Comparison of ENCODE assay signal across 17 cellular contexts in genomic region chr4:83658806-83659205, GRCh38.
DNase-seq lines count a peak whose midpoint lies in the region; ATAC-seq, FAIRE-seq and TF ChIP-seq lines count a peak whose summit lies in the region.
"Had no signal": no experiment of that assay in that cellular context is flagged by ENCODE, and none has a peak within 500 bp of the region (broad histone marks: within the 10 kb centered on the region; RNA-seq: fewer than 3 reads in every experiment).

No MANE protein-coding gene starts in this region.

- H3K4me1 Mint-ChIP-seq in type B pancreatic cell (ENCODE audit: unreplicated experiment) = peaks cover 8% of the 10 kb centered on the region

- no peaks in the 10 kb centered on the region for H4K20me1 ChIP-seq in H1 (replicated peaks in 1 of 2; ENCODE audit: control insufficient read depth in 1 of 2, insufficient read depth in 2 of 2, low read length in 2 of 2)

- peak overlapping the region; percentile 34 for H3K9ac ChIP-seq in SK-N-MC (ENCODE audit: insufficient read length)
- no peak overlapping the region for H3K9ac ChIP-seq in H1 (replicated peaks in 1 of 4; ENCODE audit: extremely low read depth in 1 of 4, low read depth in 3 of 4, low read length in 3 of 4)

- TF ChIP-seq CTCF in H1 (IDR thresholded peaks at IDR 0.05; ENCODE audit: control extremely low read depth in 1 of 3, insufficient read depth in 1 of 3, low read depth in 1 of 3, low read length in 3 of 3) (no peak), lower leg skin (IDR thresholded peaks at IDR 0.05) (no peak), type B pancreatic cell (conservative IDR thresholded peaks at IDR 0.05) (no peak), psoas muscle (IDR thresholded peaks at IDR 0.05) (no peak)

- no peak overlapping the region for H4K5ac ChIP-seq in H1 (ENCODE audit: insufficient read length, low read depth, low read length)

- H3K27ac Mint-ChIP-seq in type B pancreatic cell = no peak overlapping the region
- H3K27ac Mint-ChIP-seq: CD4-positive, alpha-beta memory T cell had no signal

- H3K4me1 ChIP-seq in H1 (replicated peaks in 1 of 4; ENCODE audit: control insufficient read depth in 3 of 4, insufficient read depth in 4 of 4, low read length in 3 of 4) (peaks cover 0 to 5% (median 1%) of the 10 kb centered on the region in 4 experiments; a peak in 2 of 7 replicates), psoas muscle (no peaks in the 10 kb centered on the region)
- H3K4me1 ChIP-seq: BE2C had no signal

- H3K36me3 Mint-ChIP-seq in type B pancreatic cell = no peaks in the 10 kb centered on the region
- H3K36me3 Mint-ChIP-seq: CD4-positive, alpha-beta memory T cell had no signal

- 60% methylated on average over 7 of the region's 7 CpGs; no CpG with 5 or more reads in 1 of the 2 experiments for WGBS in H1 (ENCODE audit: extremely low coverage in 1 of 2, insufficient coverage in 1 of 2, insufficient read length in 1 of 2, insufficient replicate concordance in 2 of 2, low coverage in 1 of 2, low lambda C conversion rate in 2 of 2, missing lambda C conversion rate in 1 of 2), 2 experiments
- WGBS in lower leg skin, 2 donors = 50 to 67% methylated on average over 6 to 7 of the region's 7 CpGs
- 38 to 48% (median 48%) methylated on average over 7 of the region's 7 CpGs for WGBS in psoas muscle, 3 donors

- H3K56ac ChIP-seq in H1 (replicated peaks; ENCODE audit: insufficient read length, low read depth, low read length) = no peak overlapping the region

- H3K27ac ChIP-seq in SK-N-MC (peak overlapping the region; percentile 60; the same call in 1 of the 2 replicates), H1 (ENCODE audit: low read depth, low read length) (no peak overlapping the region), psoas muscle (no peak overlapping the region)
- H3K27ac ChIP-seq: C4-2B had no signal

- no peak overlapping the region for H2AFZ ChIP-seq in H1 (ENCODE audit: low read length)

- no peaks in the 10 kb centered on the region for H3K27me3 ChIP-seq in H1 (replicated peaks in 1 of 4; ENCODE audit: control insufficient read depth in 3 of 4, extremely low read depth in 1 of 4, insufficient read depth in 3 of 4, low read length in 3 of 4)
- H3K27me3 ChIP-seq in psoas muscle (ENCODE audit: insufficient read depth in 3 of 3, low read length in 2 of 3) = no peaks in the 10 kb centered on the region
- H3K27me3 ChIP-seq: BE2C had no signal

- H3K14ac ChIP-seq in H1 (ENCODE audit: insufficient read length) = no peak overlapping the region

- H2BK20ac ChIP-seq in H1 (ENCODE audit: low read length) = no peak overlapping the region; the same call in 1 of the 2 replicates

- no peaks in the 10 kb centered on the region for H3K79me2 ChIP-seq in H1 (ENCODE audit: control insufficient read depth in 1 of 2, insufficient read depth in 2 of 2, low read length in 2 of 2)

- no peak overlapping the region for H2BK12ac ChIP-seq in H1 (ENCODE audit: low read depth, low read length)

- intact Hi-C loops in lower leg skin (cut with DNase I; ENCODE audit: low total_unique reads) = no loop called here
- intact Hi-C loops in psoas muscle (cut with DNase I) = no loop called here

- H4K8ac ChIP-seq in H1 (ENCODE audit: extremely low read depth, insufficient read depth, low read length) = no peak overlapping the region

- H3K4me3 Mint-ChIP-seq in type B pancreatic cell = no peak overlapping the region
- H3K4me3 Mint-ChIP-seq: CD4-positive, alpha-beta memory T cell had no signal

- H3K4ac ChIP-seq in H1 (replicated peaks; ENCODE audit: insufficient read length, low read depth, low read length) = no peak overlapping the region

- POLR2A ChIA-PET in H1 (lab: Charles Lee; ENCODE audit: partially characterized antibody) = no interaction called here

- no peak overlapping the region for H3K18ac ChIP-seq in H1 (ENCODE audit: extremely low read depth, low read length)

- no peak for TF ChIP-seq RAD21 in H1 (IDR thresholded peaks at IDR 0.05 in 1 of 2, conservative IDR thresholded peaks at IDR 0.05 in 1 of 2; ENCODE audit: low read depth in 2 of 2, low read length in 2 of 2)

- H3K4me2 ChIP-seq in H1 (ENCODE audit: insufficient read depth in 1 of 2, low read depth in 2 of 2, low read length in 2 of 2) = no peak overlapping the region

- CTCF ChIA-PET in H1 (lab: Charles Lee; ENCODE audit: partially characterized antibody) = interaction anchor here (0.6 kb wide), 1 partner anchor 12 kb away, joined by 5 read pairs; no protein-coding TSS in a partner anchor

- H3K79me1 ChIP-seq in H1 (ENCODE audit: low read depth, low read length) = no peaks in the 10 kb centered on the region

- no peak overlapping the region for H2BK5ac ChIP-seq in H1 (ENCODE audit: low read depth, low read length)

- H3K36me3 ChIP-seq in SK-N-MC (ENCODE audit: insufficient read depth, low read length) (0 out of 2 replicates have a peak, but pooled peaks cover 4% of the 10 kb centered on the region), H1 (ENCODE audit: control insufficient read depth in 2 of 4, insufficient read depth in 4 of 4, low read length in 3 of 4) (no peaks in the 10 kb centered on the region), psoas muscle (ENCODE audit: insufficient read depth in 1 of 2, low read depth in 1 of 2) (no peaks in the 10 kb centered on the region)
- H3K36me3 ChIP-seq: BE2C had no signal

- peak; percentile 36 for FAIRE-seq in H1 (lab: Jason Lieb, UNC)
- FAIRE-seq: A204.1, G401.6, GM12892 had no signal

- no peak overlapping the region for H2BK15ac ChIP-seq in H1 (ENCODE audit: low read length)

- H3K27me3 Mint-ChIP-seq in type B pancreatic cell = no peaks in the 10 kb centered on the region

- peak overlapping the region; percentile 22; the same call in 1 of the 2 replicates for H3K4me3 ChIP-seq in SK-N-MC
- H3K4me3 ChIP-seq in H1 (ENCODE audit: extremely low read depth in 1 of 4, insufficient read depth in 2 of 4, low read depth in 3 of 4, low read length in 4 of 4) = no peak overlapping the region
- H3K4me3 ChIP-seq in lower leg skin (ENCODE audit: low read depth, poor library complexity, severe bottlenecking) = no peak overlapping the region
- no peak overlapping the region for H3K4me3 ChIP-seq in psoas muscle

- no peak for ATAC-seq in psoas muscle

- H3K9me3 ChIP-seq in SK-N-MC (ENCODE audit: low read depth, low read length) (no peaks in the 10 kb centered on the region), H1 (ENCODE audit: insufficient read depth in 2 of 2, low read depth in 1 of 2, low read length in 1 of 2) (no peaks in the 10 kb centered on the region), psoas muscle (no peaks in the 10 kb centered on the region)
- H3K9me3 ChIP-seq: BE2C had no signal

- TF ChIP-seq EP300 in H1 (IDR thresholded peaks at IDR 0.05; ENCODE audit: borderline replicate concordance in 1 of 2, low read depth in 2 of 2, low read length in 2 of 2) = no peak

- no peaks in the 10 kb centered on the region for H3K23me2 ChIP-seq in H1 (ENCODE audit: low read depth, low read length)

- H2BK120ac ChIP-seq in H1 (replicated peaks; ENCODE audit: low read depth, low read length) = no peak overlapping the region

- TF ChIP-seq POLR2A in H1 (IDR thresholded peaks at IDR 0.05; ENCODE audit: control extremely low read depth in 1 of 2, low read depth in 2 of 2, low read length in 2 of 2) (no peak), lower leg skin (IDR thresholded peaks at IDR 0.05) (no peak)

- no peak overlapping the region for H2AK5ac ChIP-seq in H1 (ENCODE audit: low read depth, low read length)

- H3K23ac ChIP-seq in H1 (ENCODE audit: insufficient read length) = no peak overlapping the region

- no peak for DNase-seq in SK-N-MC (ENCODE audit: low read depth, low spot score)
- DNase-seq in H1 (ENCODE audit: low read depth in 1 of 2, low spot score in 2 of 2) = no peak
- DNase-seq in kidney tubule cell (ENCODE audit: low spot score) = peak; percentile 18
- DNase-seq in stromal cell of bone marrow (ENCODE audit: low read depth) = peak; percentile 26
- DNase-seq in lower leg skin (ENCODE audit: low spot score in 2 of 2) = no peak
- no peak for DNase-seq in NCI-H1048 (lab: John Stamatoyannopoulos, UW)
- DNase-seq in type B pancreatic cell (ENCODE audit: extremely low spot score, unreplicated experiment) = no peak
- DNase-seq in psoas muscle = no peak
- DNase-seq: BE2C; CD4-positive, alpha-beta memory T cell; DMS79 treated with DMSO at 0.1 percent for 48 hours; EL; H7 had no signal

- H4K91ac ChIP-seq in H1 (replicated peaks; ENCODE audit: insufficient read length, low read length) = no peak overlapping the region

- peaks cover 4% of the 10 kb centered on the region for H3K9me3 Mint-ChIP-seq in type B pancreatic cell

TF ChIP-seq in H1, 55 proteins besides CTCF, POLR2A, EP300 and RAD21:
- no peak for TF ChIP-seq SAP30 (IDR thresholded peaks at IDR 0.05; ENCODE audit: insufficient read depth, insufficient replicate concordance, low read length)
- TF ChIP-seq KDM1A (IDR thresholded peaks at IDR 0.05; ENCODE audit: borderline replicate concordance, low read length) = no peak
- TF ChIP-seq ZNF274 (IDR thresholded peaks at IDR 0.05; ENCODE audit: borderline replicate concordance, extremely low read depth, low read length) = no peak
- no peak for TF ChIP-seq EGR1 (IDR thresholded peaks at IDR 0.05; ENCODE audit: borderline replicate concordance, low read depth, low read length)
- no peak for TF ChIP-seq TBP (IDR thresholded peaks at IDR 0.05; ENCODE audit: low read depth, low read length)
- TF ChIP-seq JUN (IDR thresholded peaks at IDR 0.05; ENCODE audit: low read depth, low read length) = no peak
- no peak for TF ChIP-seq RXRA (IDR thresholded peaks at IDR 0.05; ENCODE audit: insufficient read depth, low read depth, low read length)
- TF ChIP-seq CEBPB (IDR thresholded peaks at IDR 0.05; ENCODE audit: low read depth, low read length) = no peak
- no peak for TF ChIP-seq SIRT6 (IDR thresholded peaks at IDR 0.05; ENCODE audit: low read length)
- TF ChIP-seq YY1 (IDR thresholded peaks at IDR 0.05; ENCODE audit: low read depth, low read length) = no peak

Comparison
In these comparisons a context has a peak if more than half of its experiments do, and no peak if none do; other contexts are left out.
1. DNase-seq: peak in kidney tubule cell (single experiment) and stromal cell of bone marrow (single experiment); none in SK-N-MC (single experiment), H1 (0 of 2), lower leg skin (0 of 2), NCI-H1048 (single experiment), type B pancreatic cell (single experiment) and psoas muscle (0 of 2).